Comparison of ENCODE assay signal across 1 cellular context in the genomic region with DNA sequence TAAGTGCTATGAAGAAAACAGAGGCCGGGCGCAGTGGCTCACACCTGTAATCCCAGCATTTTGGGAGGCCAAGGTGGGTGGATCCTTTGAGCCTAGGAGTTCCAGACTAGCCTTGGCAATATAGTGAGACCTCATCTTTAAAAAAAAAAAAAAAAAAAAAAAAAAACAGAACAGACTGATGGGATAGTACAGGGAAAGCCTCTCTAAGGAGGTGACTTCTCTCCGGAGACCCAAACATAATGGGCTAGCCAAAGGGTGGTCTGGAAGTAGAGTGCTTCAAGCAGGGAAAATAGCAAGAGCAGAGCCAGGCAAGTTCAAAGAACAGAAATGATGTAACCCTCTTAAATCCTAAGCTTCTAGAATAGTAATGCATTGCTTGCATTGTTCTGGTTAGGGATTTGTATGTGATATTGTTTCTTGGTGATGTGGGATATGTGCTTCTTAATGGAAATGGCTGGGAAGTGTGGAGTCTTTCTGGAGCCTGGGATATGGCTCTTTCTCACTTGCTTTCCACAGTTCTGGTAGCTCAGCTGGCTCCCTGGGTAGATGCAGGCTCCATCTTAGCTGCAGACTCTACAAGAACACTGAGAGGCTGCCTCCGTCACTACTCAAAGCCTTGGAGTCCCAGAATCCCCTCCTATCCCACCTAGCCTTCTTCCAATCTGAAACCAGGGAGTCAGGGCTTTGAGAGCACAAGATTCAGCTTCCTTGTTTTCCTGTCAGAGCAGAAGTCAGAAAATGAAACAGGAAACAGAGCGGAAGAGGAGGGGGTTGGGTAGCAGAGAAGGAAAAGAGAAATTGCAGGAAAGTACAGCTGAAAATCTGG.
TF ChIP-seq lines count a peak whose summit lies in the region.

No MANE protein-coding gene starts in this region.

TF ChIP-seq in A549, 52 proteins besides CTCF, POLR2A, EP300 and RAD21 (continued from another document):
- TF ChIP-seq BCL3 (IDR thresholded peaks at IDR 0.05): no peak
- no peak for TF ChIP-seq MAZ (IDR thresholded peaks at IDR 0.05; ENCODE audit: borderline replicate concordance, low read depth, low read length)
